ENCODE assay signal across 20 cellular contexts in the genomic region with DNA sequence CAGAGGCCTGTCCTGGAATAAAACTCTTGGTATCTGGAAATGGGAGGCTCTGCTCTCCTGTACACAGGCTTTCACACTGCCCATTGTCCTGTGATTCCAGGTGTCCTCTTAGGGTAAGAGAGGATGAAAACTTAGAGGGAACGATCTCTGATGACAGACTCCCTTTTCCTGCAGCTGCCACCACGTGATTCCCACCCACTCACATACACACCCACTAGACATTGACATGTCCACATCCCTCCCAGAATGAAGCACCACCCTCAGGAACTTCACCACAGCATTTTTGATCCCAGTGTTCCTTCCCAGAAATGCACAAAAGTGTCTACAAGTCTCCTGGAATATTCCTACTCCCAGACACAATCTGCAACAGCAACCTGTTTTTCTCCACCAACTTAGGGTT. TPM values are rescaled to one million over a fixed set of nuclear protein-coding genes. Genes with fewer than 3 reads are reported as not detected.
DNase-seq lines count a peak whose midpoint lies in the region; ATAC-seq and TF ChIP-seq lines count a peak whose summit lies in the region.
"Had no signal": no experiment of that assay in that cellular context is flagged by ENCODE, and none has a peak within 500 bp of the region (broad histone marks: within the 10 kb centered on the region; RNA-seq: fewer than 3 reads in every experiment).

No MANE protein-coding gene starts in this region.

- no peak overlapping the region for H3K4me3 Mint-ChIP-seq in activated CD8-positive, alpha-beta T cell treated with anti-CD3 and anti-CD28 coated beads for 36 hours
- no peak overlapping the region for H3K4me3 Mint-ChIP-seq in activated CD8-positive, alpha-beta T cell treated with anti-CD3 and anti-CD28 coated beads, Interleukin-2, amount 10 ng/mL, durations not matched to agents 7 days and 5 days
- no peak overlapping the region for H3K4me3 Mint-ChIP-seq in T-cell
- H3K4me3 Mint-ChIP-seq in effector memory CD8-positive, alpha-beta T cell = no peak overlapping the region
- H3K4me3 Mint-ChIP-seq in progenitor cell of endocrine pancreas (ENCODE audit: low read depth) = no peak overlapping the region

- peaks cover 58% of the 10 kb centered on the region for H3K36me3 Mint-ChIP-seq in activated CD8-positive, alpha-beta T cell treated with anti-CD3 and anti-CD28 coated beads for 36 hours (ENCODE audit: low read depth)
- H3K36me3 Mint-ChIP-seq in activated CD8-positive, alpha-beta T cell treated with anti-CD3 and anti-CD28 coated beads, Interleukin-2, amount 10 ng/mL, durations not matched to agents 7 days and 5 days (ENCODE audit: low read depth) = peaks cover 58% of the 10 kb centered on the region
- H3K36me3 Mint-ChIP-seq in T-cell (peaks cover 51% of the 10 kb centered on the region), progenitor cell of endocrine pancreas (ENCODE audit: insufficient read depth) (peaks cover 64% of the 10 kb centered on the region)
- peaks cover 5% of the 10 kb centered on the region for H3K36me3 Mint-ChIP-seq in effector memory CD8-positive, alpha-beta T cell (ENCODE audit: insufficient read depth)

- H3K27ac Mint-ChIP-seq in activated CD8-positive, alpha-beta T cell treated with anti-CD3 and anti-CD28 coated beads for 36 hours = peak overlapping the region; percentile 46
- no peak overlapping the region for H3K27ac Mint-ChIP-seq in activated CD8-positive, alpha-beta T cell treated with anti-CD3 and anti-CD28 coated beads, Interleukin-2, amount 10 ng/mL, durations not matched to agents 7 days and 5 days
- H3K27ac Mint-ChIP-seq in T-cell (peak overlapping the region; percentile 4 to 35), progenitor cell of endocrine pancreas (peak overlapping the region; percentile 24)
- peak overlapping the region; percentile 36 to 85 for H3K27ac Mint-ChIP-seq in effector memory CD8-positive, alpha-beta T cell

- peaks cover 30% of the 10 kb centered on the region for H3K4me1 Mint-ChIP-seq in activated CD8-positive, alpha-beta T cell treated with anti-CD3 and anti-CD28 coated beads for 36 hours (ENCODE audit: low read depth)
- peaks cover 5% of the 10 kb centered on the region for H3K4me1 Mint-ChIP-seq in activated CD8-positive, alpha-beta T cell treated with anti-CD3 and anti-CD28 coated beads, Interleukin-2, amount 10 ng/mL, durations not matched to agents 7 days and 5 days (ENCODE audit: low read depth)
- H3K4me1 Mint-ChIP-seq in T-cell = peaks cover 22 to 36% (median 32%) of the 10 kb centered on the region in 3 donors
- peaks cover 27 to 30% of the 10 kb centered on the region in 2 donors for H3K4me1 Mint-ChIP-seq in effector memory CD8-positive, alpha-beta T cell (ENCODE audit: low read depth in 2 of 2)
- H3K4me1 Mint-ChIP-seq in progenitor cell of endocrine pancreas (ENCODE audit: low read depth) = no peaks in the 10 kb centered on the region

- no peaks in the 10 kb centered on the region for H3K27me3 Mint-ChIP-seq in activated CD8-positive, alpha-beta T cell treated with anti-CD3 and anti-CD28 coated beads for 36 hours
- H3K27me3 Mint-ChIP-seq in activated CD8-positive, alpha-beta T cell treated with anti-CD3 and anti-CD28 coated beads, Interleukin-2, amount 10 ng/mL, durations not matched to agents 7 days and 5 days (ENCODE audit: low read depth) = no peaks in the 10 kb centered on the region
- H3K27me3 Mint-ChIP-seq in T-cell (no peaks in the 10 kb centered on the region), progenitor cell of endocrine pancreas (no peaks in the 10 kb centered on the region)
- no peaks in the 10 kb centered on the region for H3K27me3 Mint-ChIP-seq in effector memory CD8-positive, alpha-beta T cell

- peaks cover 27% of the 10 kb centered on the region for H3K9me3 Mint-ChIP-seq in activated CD8-positive, alpha-beta T cell treated with anti-CD3 and anti-CD28 coated beads for 36 hours
- peaks cover 43% of the 10 kb centered on the region for H3K9me3 Mint-ChIP-seq in activated CD8-positive, alpha-beta T cell treated with anti-CD3 and anti-CD28 coated beads, Interleukin-2, amount 10 ng/mL, durations not matched to agents 7 days and 5 days (ENCODE audit: insufficient read depth)
- peaks cover 10 to 33% (median 18%) of the 10 kb centered on the region in 3 donors for H3K9me3 Mint-ChIP-seq in T-cell
- H3K9me3 Mint-ChIP-seq in effector memory CD8-positive, alpha-beta T cell = peaks cover 5 to 8% of the 10 kb centered on the region in 2 donors
- H3K9me3 Mint-ChIP-seq in progenitor cell of endocrine pancreas (ENCODE audit: low read depth) = peaks cover 50% of the 10 kb centered on the region

- DNase-seq in activated CD8-positive, alpha-beta T cell treated with anti-CD3 and anti-CD28 coated beads for 36 hours = no peak
- no peak for DNase-seq in activated CD8-positive, alpha-beta T cell treated with anti-CD3 and anti-CD28 coated beads, Interleukin-2, amount 10 ng/mL, durations not matched to agents 7 days and 5 days
- no peak for DNase-seq in T-cell
- no peak for DNase-seq in effector memory CD8-positive, alpha-beta T cell
- no peak for DNase-seq in progenitor cell of endocrine pancreas (ENCODE audit: low spot score, unreplicated experiment)
- DNase-seq in SKM-1 treated with dmso at 0.1 percent for 144 hours (lab: John Stamatoyannopoulos, UW; ENCODE audit: unreplicated experiment) = no peak
- DNase-seq in NCI-H187 treated with DMSO at 0.1 percent for 48 hours (lab: John Stamatoyannopoulos, UW) = no peak
- DNase-seq: 8988T, DMS53, GDM1, IMR-90, NCI-H1048, NCI-H1417 treated with DMSO at 0.1 percent for 48 hours, NCI-H187, NCI-H2107, NCI-H446 treated with DMSO at 0.1 percent for 48 hours, NCI-H526 treated with DMSO at 0.1 percent for 48 hours, OCI-M1 had no signal

- no peak for TF ChIP-seq CTCF in activated CD8-positive, alpha-beta T cell treated with anti-CD3 and anti-CD28 coated beads for 36 hours (IDR thresholded peaks at IDR 0.05)
- no peak for TF ChIP-seq CTCF in progenitor cell of endocrine pancreas (IDR thresholded peaks at IDR 0.05; ENCODE audit: unreplicated experiment)

- CTCF ChIA-PET in activated CD8-positive, alpha-beta T cell treated with anti-CD3 and anti-CD28 coated beads for 36 hours (lab: Charles Lee) = no interaction called here
- CTCF ChIA-PET in activated CD8-positive, alpha-beta T cell treated with anti-CD3 and anti-CD28 coated beads, Interleukin-2, amount 10 ng/mL, durations not matched to agents 7 days and 5 days (lab: Charles Lee) = no interaction called here
- CTCF ChIA-PET in T-cell (lab: Charles Lee) = no interaction called here

- POLR2A ChIA-PET in activated CD8-positive, alpha-beta T cell treated with anti-CD3 and anti-CD28 coated beads for 36 hours (lab: Charles Lee) = no interaction called here
- POLR2A ChIA-PET in activated CD8-positive, alpha-beta T cell treated with anti-CD3 and anti-CD28 coated beads, Interleukin-2, amount 10 ng/mL, durations not matched to agents 7 days and 5 days (lab: Charles Lee) = no interaction called here
- POLR2A ChIA-PET in T-cell (lab: Charles Lee) = interaction anchor here in 1 of 2 donors (0.6 kb wide), 1 partner anchor 1904 kb away, joined by 3 read pairs; no protein-coding TSS in a partner anchor

- ATAC-seq in activated CD8-positive, alpha-beta T cell treated with anti-CD3 and anti-CD28 coated beads for 36 hours = no peak
- ATAC-seq in activated CD8-positive, alpha-beta T cell treated with anti-CD3 and anti-CD28 coated beads, Interleukin-2, amount 10 ng/mL, durations not matched to agents 7 days and 5 days = no peak
- ATAC-seq in T-cell (replicated peaks in 1 of 4) = no peak
- no peak for ATAC-seq in effector memory CD8-positive, alpha-beta T cell (replicated peaks)
- no peak for ATAC-seq in GM19452 (IDR thresholded peaks at IDR 0.05; ENCODE audit: unreplicated experiment)
- ATAC-seq: Right ventricle myocardium inferior had no signal

- intact Hi-C loops in activated CD8-positive, alpha-beta T cell treated with anti-CD3 and anti-CD28 coated beads for 36 hours (cut with micrococcal nuclease) = no loop called here

RNA-seq across cellular contexts. Expression of gene ZNF429, which starts 8.2 kb away (rescaled TPM):
- 10 to 100 TPM; 11.8 to 14.7 TPM for total RNA-seq in activated CD8-positive, alpha-beta T cell treated with anti-CD3 and anti-CD28 coated beads for 36 hours
- 10 to 100 TPM; 13.0 to 14.0 TPM for total RNA-seq in activated CD8-positive, alpha-beta T cell treated with anti-CD3 and anti-CD28 coated beads, Interleukin-2, amount 10 ng/mL, durations not matched to agents 7 days and 5 days
- total RNA-seq in T-cell (10 to 100 TPM; 14.6 to 26.8 (median 24.3) TPM), progenitor cell of endocrine pancreas (29.7 and 31.7 TPM in 2 replicates)
